Comparison of ENCODE assay signal across 22 cellular contexts in genomic region chr4:8329859-8330761, GRCh38.
A peak's percentile ranks its signal among the peaks of the same experiment; 100 is the strongest.
DNase-seq lines count a peak whose midpoint lies in the region; ATAC-seq and TF ChIP-seq lines count a peak whose summit lies in the region.
"Had no signal": no experiment of that assay in that cellular context is flagged by ENCODE, and none has a peak within 500 bp of the region (broad histone marks: within the 10 kb centered on the region; RNA-seq: fewer than 3 reads in every experiment).

No MANE protein-coding gene starts in this region.

- no peak for TF ChIP-seq POLR2A in thyroid gland (IDR thresholded peaks at IDR 0.05)

- peak overlapping the region; percentile 37 for H3K4me2 ChIP-seq in skeletal muscle satellite cell (ENCODE audit: low read length)

- intact Hi-C loops in Right ventricle myocardium inferior (cut with DNase I) (loop anchor here (2.0 to 5.0 kb wide), 2 partner anchors 52 to 73 kb away; no protein-coding TSS in a partner anchor), lower lobe of right lung (cut with DNase I) (no loop called here), thyroid gland (cut with DNase I) (no loop called here)

- H3K9ac ChIP-seq in skeletal muscle satellite cell (ENCODE audit: low read depth, low read length), result no peak overlapping the region

- peak; percentile 20 for ATAC-seq in Right ventricle myocardium inferior
- ATAC-seq in lower lobe of right lung, result no peak
- no peak for ATAC-seq in GM18870 (IDR thresholded peaks at IDR 0.05; ENCODE audit: unreplicated experiment)
- ATAC-seq: foreskin keratinocyte had no signal

- no peaks in the 10 kb centered on the region for H3K4me1 ChIP-seq in lower lobe of right lung
- H3K4me1 ChIP-seq in skeletal muscle satellite cell (ENCODE audit: control insufficient read depth, insufficient read depth, low read length), result peaks cover 26% of the 10 kb centered on the region
- H3K4me1 ChIP-seq in thyroid gland, result peaks cover 20 to 46% of the 10 kb centered on the region in 2 donors
- H3K4me1 ChIP-seq: foreskin keratinocyte had no signal

- H3K27me3 ChIP-seq in WERI-Rb-1 (ENCODE audit: insufficient read depth, low read depth, severe bottlenecking), result no peaks in the 10 kb centered on the region
- no peaks in the 10 kb centered on the region for H3K27me3 ChIP-seq in lower lobe of right lung (ENCODE audit: low read depth)
- peaks cover 9% of the 10 kb centered on the region for H3K27me3 ChIP-seq in skeletal muscle satellite cell (ENCODE audit: control insufficient read depth, insufficient read depth, low read length)
- no peaks in the 10 kb centered on the region for H3K27me3 ChIP-seq in thyroid gland
- H3K27me3 ChIP-seq: cardiac muscle cell, foreskin keratinocyte had no signal

- DNase-seq in WERI-Rb-1 (peak; percentile 5), Right ventricle myocardium inferior (ENCODE audit: missing footprints) (no peak), lower lobe of right lung (peak; percentile 37), RKO (ENCODE audit: low spot score) (no peak), thyroid gland (no peak)
- DNase-seq: amniotic stem cell; COR-L47; DND-41; foreskin keratinocyte; H7; Karpas-422; NCI-H1048; NCI-H187 treated with DMSO at 0.1 percent for 48 hours; NCI-H2227 treated with DMSO at 0.1 percent for 48 hours; NCI-H774; occipital lobe; SIG-M5; stimulated activated CD4-positive, alpha-beta T cell treated with anti-CD3 and anti-CD28 coated beads, Interleukin-2, amount 100 ng/mL, for 48 hours; stimulated activated naive CD4-positive, alpha-beta T cell treated with Interleukin-2 at 50 U/mL for 16 hours had no signal

- H3K9me3 ChIP-seq in WERI-Rb-1 (ENCODE audit: severe bottlenecking) (peaks cover 13% of the 10 kb centered on the region), lower lobe of right lung (no peaks in the 10 kb centered on the region), skeletal muscle satellite cell (replicated peaks; ENCODE audit: low read length) (no peaks in the 10 kb centered on the region), thyroid gland (no peaks in the 10 kb centered on the region)

- TF ChIP-seq CTCF in WERI-Rb-1 (IDR thresholded peaks at IDR 0.05; ENCODE audit: low read depth, low read length) (no peak), lower lobe of right lung (IDR thresholded peaks at IDR 0.05) (no peak), thyroid gland (IDR thresholded peaks at IDR 0.05) (no peak)

- WGBS in thyroid gland, 2 donors, result 93% methylated on average over 12 to 13 of the region's 20 CpGs

- H3K4me3 ChIP-seq in WERI-Rb-1 (ENCODE audit: low read depth, low read length), result no peak overlapping the region
- H3K4me3 ChIP-seq in lower lobe of right lung, result no peak overlapping the region
- H3K4me3 ChIP-seq in skeletal muscle satellite cell (ENCODE audit: low read length), result no peak overlapping the region
- H3K4me3 ChIP-seq in thyroid gland (replicated peaks in 1 of 3), result no peak overlapping the region
- H3K4me3 ChIP-seq: cardiac muscle cell had no signal

- no peaks in the 10 kb centered on the region for H3K36me3 ChIP-seq in WERI-Rb-1
- H3K36me3 ChIP-seq in lower lobe of right lung, result no peaks in the 10 kb centered on the region
- H3K36me3 ChIP-seq in skeletal muscle satellite cell (ENCODE audit: insufficient read depth, low read length), result no peaks in the 10 kb centered on the region
- H3K36me3 ChIP-seq in thyroid gland, result no peaks in the 10 kb centered on the region
- H3K36me3 ChIP-seq: cardiac muscle cell had no signal

- H3K27ac ChIP-seq in WERI-Rb-1, result no peak overlapping the region
- no peak overlapping the region for H3K27ac ChIP-seq in lower lobe of right lung
- peak overlapping the region in 1 of 3 donors; percentile 33 for H3K27ac ChIP-seq in thyroid gland
- H3K27ac ChIP-seq: cardiac muscle cell, foreskin keratinocyte had no signal

Comparison
In these comparisons a context has a peak if more than half of its experiments do, and no peak if none do; other contexts are left out.
1. DNase-seq: peak in WERI-Rb-1 (single experiment) and lower lobe of right lung (single experiment); none in Right ventricle myocardium inferior (single experiment), RKO (single experiment) and thyroid gland (0 of 2).